ENCODE assay signal across 8 cellular contexts in genomic region chr11:65571940-65572339, GRCh38. TPM values are rescaled to one million over a fixed set of nuclear protein-coding genes. Genes with fewer than 3 reads are reported as not detected.
DNase-seq lines count a peak whose midpoint lies in the region; ATAC-seq and TF ChIP-seq lines count a peak whose summit lies in the region.

No MANE protein-coding gene starts in this region.

- TF ChIP-seq POLR2A in heart left ventricle (IDR thresholded peaks at IDR 0.05), result no peak

- no peak overlapping the region for H2BK5ac ChIP-seq in mesendoderm (ENCODE audit: low read length)

- peaks cover 0 to 6% (median 0%) of the 10 kb centered on the region in 9 donors for H3K27me3 ChIP-seq in heart left ventricle
- H3K27me3 ChIP-seq in mammary epithelial cell (ENCODE audit: insufficient read depth, low read length), result no peaks in the 10 kb centered on the region
- H3K27me3 ChIP-seq in mesendoderm (ENCODE audit: insufficient read depth, low read length, poor library complexity), result no peaks in the 10 kb centered on the region

- no peak overlapping the region for H3K4ac ChIP-seq in mesendoderm (ENCODE audit: low read depth, low read length)

- ATAC-seq in heart left ventricle (no peak), left cardiac atrium (no peak), GM21390 (IDR thresholded peaks at IDR 0.05; ENCODE audit: unreplicated experiment) (no peak)

- H4K5ac ChIP-seq in mesendoderm (ENCODE audit: low read length), result no peak overlapping the region

- H2AFZ ChIP-seq in mammary epithelial cell (ENCODE audit: low read depth, low read length), result no peak overlapping the region

- no peak overlapping the region for H2AK5ac ChIP-seq in mesendoderm (ENCODE audit: low read length)

- H3K23ac ChIP-seq in mesendoderm (ENCODE audit: low read length), result no peak overlapping the region

- BruUV-seq in mammary epithelial cell (replicated peaks; lab: Mats Ljungman, UMichigan), result no TSS peak

- H3K4me3 ChIP-seq in heart left ventricle (peak overlapping the region in 11 of 12 donors; percentile 37 to 96 (median 81)), mammary epithelial cell (replicated peaks in 1 of 3; ENCODE audit: insufficient read depth in 1 of 3, low read depth in 2 of 3, low read length in 3 of 3) (peak overlapping the region in 2 of 3 experiments; percentile 8 to 60), mesendoderm (ENCODE audit: low read length) (no peak overlapping the region)

- intact Hi-C loops in heart left ventricle (cut with DNase I) (loop anchor here in 4 of 10 donors (2.0 to 5.0 kb wide), 5 partner anchors 31 to 150 kb away; partner anchors contain the start of genes MAP3K11 (in 1 of the 4), NEAT1 (in 1 of the 4) and RELA (in 1 of the 4)), left cardiac atrium (cut with DNase I) (no loop called here), mammary epithelial cell (cut with micrococcal nuclease) (loop anchor here (1.0 to 5.0 kb wide), 4 partner anchors 90 to 184 kb away; partner anchors contain the start of gene RELA)

- dilution Hi-C loops in mammary epithelial cell (cut with HindIII; ENCODE audit: low sequenced_read_pairs), result loop anchor here (5.0 kb wide), 2 partner anchors 75 to 220 kb away; partner anchors contain the start of genes MALAT1 and TIGD3

- peaks cover 64% of the 10 kb centered on the region for H3K79me2 ChIP-seq in mammary epithelial cell (ENCODE audit: insufficient read depth, low read length)
- H3K79me2 ChIP-seq in mesendoderm (ENCODE audit: control insufficient read depth, insufficient read depth, low read length), result peaks cover 8% of the 10 kb centered on the region

- H4K8ac ChIP-seq in mesendoderm (ENCODE audit: low read depth, low read length), result no peak overlapping the region

- H3K4me1 ChIP-seq in heart left ventricle (peaks cover 17 to 81% (median 63%) of the 10 kb centered on the region in 12 donors), mammary epithelial cell (ENCODE audit: insufficient read depth, low read length) (peaks cover 58% of the 10 kb centered on the region), mesendoderm (ENCODE audit: control insufficient read depth, low read depth, low read length) (peaks cover 11% of the 10 kb centered on the region)

- WGBS in heart left ventricle, 4 donors, result 5 to 15% (median 8%) methylated on average over 10 to 11 of the region's 11 CpGs
- WGBS in mammary epithelial cell (ENCODE audit: low coverage, missing lambda C conversion rate), result 40% methylated on average over 1 of the region's 11 CpGs
- no CpG with 5 or more reads among the region's 11 CpGs for WGBS in mesendoderm (ENCODE audit: extremely low coverage, insufficient coverage, low lambda C conversion rate)

- CTCF ChIA-PET in mammary epithelial cell (lab: Charles Lee; ENCODE audit: low non-redundant PET), result interaction anchor here (0.6 to 3.3 kb wide), 2 partner anchors 31 to 155 kb away, joined by 20 to 34 read pairs; no protein-coding TSS in a partner anchor

- DNase-seq in heart left ventricle (no peak), left cardiac atrium (no peak), NCI-H69 (lab: John Stamatoyannopoulos, UW) (peak; percentile 76), mammary epithelial cell (peak; percentile 63), mesendoderm (peak; percentile 91), NCI-H524 treated with DMSO at 0.1 percent for 48 hours (lab: John Stamatoyannopoulos, UW) (no peak), iPS-NIHi7 (ENCODE audit: extremely low spot score) (no peak)

- H3K36me3 ChIP-seq in heart left ventricle (peaks cover 0 to 15% (median 0%) of the 10 kb centered on the region in 9 donors), mammary epithelial cell (ENCODE audit: insufficient read depth, low read length) (no peaks in the 10 kb centered on the region), mesendoderm (ENCODE audit: control insufficient read depth, insufficient read depth, low read length) (no peaks in the 10 kb centered on the region)

- H3K27ac ChIP-seq in heart left ventricle (peak overlapping the region; percentile 80 to 99 (median 96)), mammary epithelial cell (ENCODE audit: insufficient read depth, low read depth, low read length) (peak overlapping the region; percentile 81), mesendoderm (ENCODE audit: low read depth, low read length) (no peak overlapping the region)

- TF ChIP-seq CTCF in heart left ventricle (IDR thresholded peaks at IDR 0.05) (peak in 6 of 12 donors; percentile 11 to 44 (median 21)), mammary epithelial cell (conservative IDR thresholded peaks at IDR 0.05 in 1 of 2, IDR thresholded peaks at IDR 0.05 in 1 of 2; ENCODE audit: extremely low read depth in 1 of 2, insufficient read depth in 1 of 2, low read depth in 1 of 2, low read length in 2 of 2) (peak; percentile 46 to 68)

- H3K4me2 ChIP-seq in mammary epithelial cell (ENCODE audit: insufficient read depth, low read depth, low read length), result peak overlapping the region; percentile 95
- peak overlapping the region; percentile 92 for H3K4me2 ChIP-seq in mesendoderm (ENCODE audit: low read length)

- peak overlapping the region; percentile 16 for H3K18ac ChIP-seq in mesendoderm (ENCODE audit: low read length)

- in situ Hi-C loops in mammary epithelial cell (cut with MboI; ENCODE audit: low sequenced_read_pairs in 2 of 2), result no loop called here

- H2BK120ac ChIP-seq in mesendoderm (ENCODE audit: low read depth, low read length), result no peak overlapping the region

- peak overlapping the region; percentile 74 for H3K56ac ChIP-seq in mesendoderm (ENCODE audit: low read length)

- no peaks in the 10 kb centered on the region for H3K9me3 ChIP-seq in heart left ventricle
- H3K9me3 ChIP-seq in mammary epithelial cell (replicated peaks; ENCODE audit: insufficient read depth, low read length), result no peaks in the 10 kb centered on the region

- H4K20me1 ChIP-seq in mammary epithelial cell (ENCODE audit: insufficient read depth, low read length), result no peaks in the 10 kb centered on the region

- no peak overlapping the region for H2BK15ac ChIP-seq in mesendoderm (replicated peaks; ENCODE audit: low read depth)

- H3K9ac ChIP-seq in mammary epithelial cell (ENCODE audit: insufficient read depth, low read length) (peak overlapping the region; percentile 18), mesendoderm (ENCODE audit: low read length) (peak overlapping the region; percentile 67)

- H3K79me1 ChIP-seq in mesendoderm (ENCODE audit: low read length), result peaks cover 9% of the 10 kb centered on the region

RNA-seq across cellular contexts. Expression of gene FAM89B, which starts 0.4 kb away (rescaled TPM):
- 10 to 100 TPM; 25.8 to 87.9 (median 38.4) TPM for total RNA-seq in heart left ventricle
- polyA plus RNA-seq in heart left ventricle, result 10 to 100 TPM; 46.6 to 50.0 TPM
- 10 to 100 TPM; 33.5 to 34.5 TPM for total RNA-seq in left cardiac atrium
- 10 to 100 TPM; 21.2 to 35.1 TPM for total RNA-seq in mammary epithelial cell
- 26.0 TPM for polyA plus RNA-seq in mammary epithelial cell
- polyA minus RNA-seq in mammary epithelial cell, result 27.4 TPM
- polyA plus RNA-seq in mesendoderm (2013, experiment 1 of 2), result 17.5 TPM
- polyA plus RNA-seq in mesendoderm (2013, experiment 2 of 2), result 17.1 TPM

RNA-seq across cellular contexts. Expression of gene ZNRD2, which starts 1.7 kb away (rescaled TPM):
- total RNA-seq in heart left ventricle (10 to 100 TPM; 23.2 to 63.6 (median 33.9) TPM), left cardiac atrium (10 to 100 TPM; 24.6 to 35.0 TPM), mammary epithelial cell (10 to 100 TPM; 35.2 to 52.8 TPM)
- polyA plus RNA-seq in heart left ventricle (100 to 1,000 TPM in 1 of 2 donors, 10 to 100 TPM in 1; 49.7 to 101 TPM), mammary epithelial cell (60.2 TPM)
- 6.7 TPM for polyA minus RNA-seq in mammary epithelial cell
- polyA plus RNA-seq in mesendoderm (2013, experiment 1 of 2), result 110 TPM
- polyA plus RNA-seq in mesendoderm (2013, experiment 2 of 2), result 113 TPM

RNA-seq across cellular contexts. Expression of gene EHBP1L1, which starts 3.9 kb away (rescaled TPM):
- 100 to 1,000 TPM in 3 of 9 donors, 10 to 100 TPM in 6; 37.4 to 144 (median 80.9) TPM for total RNA-seq in heart left ventricle
- 10 to 100 TPM; 52.3 to 71.4 TPM for polyA plus RNA-seq in heart left ventricle
- 10 to 100 TPM; 53.4 to 61.0 TPM for total RNA-seq in left cardiac atrium
- total RNA-seq in mammary epithelial cell, result 10 to 100 TPM; 17.5 to 47.5 TPM
- polyA plus RNA-seq in mammary epithelial cell, result 17.7 TPM
- 14.2 TPM for polyA minus RNA-seq in mammary epithelial cell
- 1.5 TPM for polyA plus RNA-seq in mesendoderm (2013, experiment 1 of 2)
- 2.7 TPM for polyA plus RNA-seq in mesendoderm (2013, experiment 2 of 2)

RNA-seq across cellular contexts. Expression of gene LTBP3, which starts 13.8 kb away (rescaled TPM):
- total RNA-seq in heart left ventricle, result 100 to 1,000 TPM in 1 of 9 donors, 10 to 100 TPM in 8; 51.4 to 125 (median 88.9) TPM
- 10 to 100 TPM; 26.3 to 36.3 TPM for polyA plus RNA-seq in heart left ventricle
- 10 to 100 TPM; 85.6 to 96.2 TPM for total RNA-seq in left cardiac atrium
- total RNA-seq in mammary epithelial cell, result 10 to 100 TPM; 21.0 to 42.5 TPM
- polyA plus RNA-seq in mammary epithelial cell, result 46.5 TPM
- 38.3 TPM for polyA minus RNA-seq in mammary epithelial cell
- 4.6 TPM for polyA plus RNA-seq in mesendoderm (2013, experiment 1 of 2)
- 3.8 TPM for polyA plus RNA-seq in mesendoderm (2013, experiment 2 of 2)

RNA-seq across cellular contexts. Expression of gene KCNK7, which starts 23.7 kb away (rescaled TPM):
- total RNA-seq in heart left ventricle (under 1 TPM in 7 of 9 donors, not detected in 2; 0.18 to 0.75 (median 0.41) TPM), left cardiac atrium (under 1 TPM; 0.31 to 0.53 TPM), mammary epithelial cell (under 1 TPM; 0.17 to 0.24 TPM)
- polyA plus RNA-seq in heart left ventricle (1 to 10 TPM in 1 of 2 donors, under 1 TPM in 1; 0.42 to 1.6 TPM), mammary epithelial cell (0.20 TPM)
- polyA minus RNA-seq in mammary epithelial cell, result 0.57 TPM
- not detected for polyA plus RNA-seq in mesendoderm (2013, experiment 1 of 2)
- polyA plus RNA-seq in mesendoderm (2013, experiment 2 of 2), result 0.04 TPM

Comparison
In these comparisons a context has a peak if more than half of its experiments do, and no peak if none do; other contexts are left out.
1. DNase-seq: peak in NCI-H69 (single experiment), mammary epithelial cell (single experiment) and mesendoderm (single experiment); none in heart left ventricle (0 of 5), left cardiac atrium (single experiment), NCI-H524 treated with DMSO at 0.1 percent for 48 hours (single experiment) and iPS-NIHi7 (single experiment).